In the genomic region with DNA sequence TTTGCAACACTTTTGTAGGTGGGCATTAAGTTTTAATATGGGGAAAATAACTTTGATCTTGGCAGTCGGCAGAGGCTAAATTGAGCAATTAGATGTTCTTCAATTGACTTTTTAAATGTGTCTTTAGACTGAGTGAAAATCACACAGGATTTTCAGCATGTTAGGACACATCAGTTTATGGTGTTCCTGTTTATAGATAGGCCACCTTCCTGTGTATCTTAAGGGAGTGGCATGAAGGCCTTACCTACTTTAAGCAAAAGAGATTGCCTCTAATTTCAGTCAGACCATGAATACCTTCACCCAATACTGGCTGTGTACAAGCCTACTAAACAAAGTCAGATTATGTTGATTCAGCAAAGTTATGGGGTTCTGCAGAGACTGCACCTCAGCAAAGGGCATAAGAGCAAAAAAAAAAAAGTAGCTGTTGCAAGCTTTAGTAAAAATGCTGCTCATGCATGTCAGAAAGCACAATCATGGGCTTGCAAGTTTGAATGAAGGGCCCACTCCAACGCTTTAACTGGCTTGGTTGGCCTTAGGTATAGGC, we compare ENCODE assay signal across 22 cellular contexts.
"Had no signal": no experiment of that assay in that cellular context is flagged by ENCODE, and none has a peak within 500 bp of the region (broad histone marks: within the 10 kb centered on the region; RNA-seq: fewer than 3 reads in every experiment).

No MANE protein-coding gene starts in this region.

- H3K4me1 ChIP-seq: colonic mucosa, gastrocnemius medialis, parathyroid adenoma, suprapubic skin, upper lobe of right lung had no signal

- H3K4me3 ChIP-seq: colonic mucosa, gastrocnemius medialis, lung, smooth muscle cell, suprapubic skin, transverse colon, upper lobe of right lung had no signal

- H3K79me2 ChIP-seq: parathyroid adenoma had no signal

- FAIRE-seq: endometrium had no signal

- H3K9ac ChIP-seq: parathyroid adenoma had no signal

- H3K4me2 ChIP-seq: smooth muscle cell had no signal

- DNase-seq: colonic mucosa; effector memory CD8-positive, alpha-beta T cell; foreskin fibroblast; gastrocnemius medialis; head of caudate nucleus; left cardiac atrium; naive B cell; stimulated activated CD4-positive, alpha-beta T cell treated with anti-CD3 and anti-CD28 coated beads, Interleukin-12 subunit alpha, Interleukin-12 subunit beta, amount 100 ng/mL, for 4 hours; stimulated activated CD4-positive, alpha-beta T cell treated with anti-CD3 and anti-CD28 coated beads, Interleukin-1b, Interleukin-23, amount 100 ng/mL, for 48 hours; stimulated activated CD4-positive, alpha-beta T cell treated with anti-CD3 and anti-CD28 coated beads, Interleukin-4, amount 100 ng/mL, for 1 hour; stimulated activated CD8-positive, alpha-beta memory T cell treated with anti-CD3 and anti-CD28 coated beads, Interleukin-4, amount 100 ng/mL, for 48 hours; stimulated activated naive CD4-positive, alpha-beta T cell; stimulated activated naive CD8-positive, alpha-beta T cell treated with anti-CD3 and anti-CD28 coated beads, Interleukin-15, amount 100 ng/mL, for 72 hours; transverse colon; upper lobe of right lung had no signal

- H2AFZ ChIP-seq: parathyroid adenoma had no signal

- H3K27ac ChIP-seq: colonic mucosa, gastrocnemius medialis, parathyroid adenoma, suprapubic skin, transverse colon, upper lobe of right lung had no signal

- H3K27me3 ChIP-seq: colonic mucosa, gastrocnemius medialis, suprapubic skin, transverse colon, upper lobe of right lung had no signal

- H3K9me3 ChIP-seq: colonic mucosa, gastrocnemius medialis, suprapubic skin, transverse colon, upper lobe of right lung had no signal

- H3K36me3 ChIP-seq: colonic mucosa, gastrocnemius medialis, suprapubic skin, transverse colon, upper lobe of right lung had no signal

- ATAC-seq: effector memory CD8-positive, alpha-beta T cell; gastrocnemius medialis; left cardiac atrium; natural killer cell treated with Interleukin-12 subunit alpha and Interleukin-12 subunit beta and Interleukin-15 and Interleukin-18, amount 100 ng/mL, for 72 hours; sciatic nerve; stimulated activated naive CD8-positive, alpha-beta T cell treated with anti-CD3 and anti-CD28 coated beads, Interleukin-15, amount 100 ng/mL, for 72 hours; upper lobe of right lung had no signal
